2 cellular contexts compared by ENCODE assay signal in the genomic region with DNA sequence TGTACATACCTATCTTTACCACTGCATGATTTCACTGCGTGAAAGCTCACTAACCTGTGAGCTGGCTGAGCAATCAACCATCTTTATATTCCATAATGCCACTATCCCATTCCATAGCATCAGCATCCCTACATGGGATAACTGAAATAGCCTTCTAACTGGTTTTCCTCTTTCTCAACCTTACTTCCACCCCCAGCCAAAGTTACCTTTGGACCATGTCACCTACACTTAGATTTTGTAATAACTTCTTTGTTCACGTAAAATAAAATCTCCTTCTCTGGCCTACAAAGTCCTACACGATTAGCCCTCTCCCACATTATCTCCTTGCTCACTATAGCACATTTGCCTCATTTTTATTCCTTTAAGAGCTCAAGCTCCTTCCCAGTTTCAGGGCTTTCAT.
TF ChIP-seq lines count a peak whose summit lies in the region.

No MANE protein-coding gene starts in this region.

TF ChIP-seq in A549, 52 proteins besides CTCF, POLR2A, EP300 and RAD21 (continued from another document):
- TF ChIP-seq, protein P1, sequence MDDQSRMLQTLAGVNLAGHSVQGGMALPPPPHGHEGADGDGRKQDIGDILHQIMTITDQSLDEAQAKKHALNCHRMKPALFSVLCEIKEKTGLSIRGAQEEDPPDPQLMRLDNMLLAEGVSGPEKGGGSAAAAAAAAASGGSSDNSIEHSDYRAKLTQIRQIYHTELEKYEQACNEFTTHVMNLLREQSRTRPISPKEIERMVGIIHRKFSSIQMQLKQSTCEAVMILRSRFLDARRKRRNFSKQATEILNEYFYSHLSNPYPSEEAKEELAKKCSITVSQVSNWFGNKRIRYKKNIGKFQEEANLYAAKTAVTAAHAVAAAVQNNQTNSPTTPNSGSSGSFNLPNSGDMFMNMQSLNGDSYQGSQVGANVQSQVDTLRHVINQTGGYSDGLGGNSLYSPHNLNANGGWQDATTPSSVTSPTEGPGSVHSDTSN (IDR thresholded peaks at IDR 0.05) = no peak
- TF ChIP-seq HEYL (CRISPR knock-in tag; IDR thresholded peaks at IDR 0.05) = no peak
- no peak for TF ChIP-seq KDM1A (IDR thresholded peaks at IDR 0.05; ENCODE audit: low read depth)
- no peak for TF ChIP-seq PHF8 (IDR thresholded peaks at IDR 0.05; ENCODE audit: borderline replicate concordance, low read depth)
- no peak for TF ChIP-seq JUN (IDR thresholded peaks at IDR 0.05)
- TF ChIP-seq CBX2 (IDR thresholded peaks at IDR 0.05; ENCODE audit: borderline replicate concordance, low read depth) = no peak
- no peak for TF ChIP-seq EHMT2 (IDR thresholded peaks at IDR 0.05; ENCODE audit: low read depth)
- no peak for TF ChIP-seq MAX (IDR thresholded peaks at IDR 0.05)
- no peak for TF ChIP-seq RARB (CRISPR knock-in tag; IDR thresholded peaks at IDR 0.05)
- no peak for TF ChIP-seq HMGXB4 (CRISPR knock-in tag; IDR thresholded peaks at IDR 0.05; ENCODE audit: borderline replicate concordance)
- TF ChIP-seq, protein P2, sequence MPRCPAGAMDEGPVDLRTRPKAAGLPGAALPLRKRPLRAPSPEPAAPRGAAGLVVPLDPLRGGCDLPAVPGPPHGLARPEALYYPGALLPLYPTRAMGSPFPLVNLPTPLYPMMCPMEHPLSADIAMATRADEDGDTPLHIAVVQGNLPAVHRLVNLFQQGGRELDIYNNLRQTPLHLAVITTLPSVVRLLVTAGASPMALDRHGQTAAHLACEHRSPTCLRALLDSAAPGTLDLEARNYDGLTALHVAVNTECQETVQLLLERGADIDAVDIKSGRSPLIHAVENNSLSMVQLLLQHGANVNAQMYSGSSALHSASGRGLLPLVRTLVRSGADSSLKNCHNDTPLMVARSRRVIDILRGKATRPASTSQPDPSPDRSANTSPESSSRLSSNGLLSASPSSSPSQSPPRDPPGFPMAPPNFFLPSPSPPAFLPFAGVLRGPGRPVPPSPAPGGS (IDR thresholded peaks at IDR 0.05) = no peak

TF ChIP-seq in WTC11, 78 proteins besides CTCF, POLR2A, EP300 and RAD21 (continued from another document):
- TF ChIP-seq STAT6 (CRISPR knock-in tag; conservative IDR thresholded peaks at IDR 0.05; ENCODE audit: low read depth) = no peak
